Comparison of ENCODE assay signal across 10 cellular contexts in genomic region chr5:1005904-1006655, GRCh38. TPM values are rescaled to one million over a fixed set of nuclear protein-coding genes. Genes with fewer than 3 reads are reported as not detected.
DNase-seq lines count a peak whose midpoint lies in the region; ATAC-seq lines count a peak whose summit lies in the region.
"Had no signal": no experiment of that assay in that cellular context is flagged by ENCODE, and none has a peak within 500 bp of the region (broad histone marks: within the 10 kb centered on the region; RNA-seq: fewer than 3 reads in every experiment).

No MANE protein-coding gene starts in this region.

- H3K4me1 Mint-ChIP-seq in T-helper 2 cell treated with Interferon-gamma antibody and Interleukin-4, amounts not matched to agents 5 μg/mL and 100 μg/mL, for 36 hours (ENCODE audit: low read depth), result peaks cover 45% of the 10 kb centered on the region
- peaks cover 13 to 35% (median 23%) of the 10 kb centered on the region in 3 donors for H3K4me1 Mint-ChIP-seq in T-cell

- WGBS in right cardiac atrium, result 93% methylated on average over 13 of the region's 13 CpGs

- intact Hi-C loops in right cardiac atrium (cut with DNase I) (loop anchor here in 3 of 4 donors (5.0 to 10.0 kb wide), 3 partner anchors 129 to 139 kb away; no protein-coding TSS in a partner anchor), sciatic nerve (cut with DNase I) (no loop called here)

- ATAC-seq in T-cell (replicated peaks in 1 of 4), result no peak
- ATAC-seq in right cardiac atrium, result no peak
- no peak for ATAC-seq in sciatic nerve
- no peak for ATAC-seq in GM18519 (IDR thresholded peaks at IDR 0.05; ENCODE audit: low FRiP score, unreplicated experiment)
- ATAC-seq: Panc1 had no signal

- no peak overlapping the region for H3K4me3 ChIP-seq in right cardiac atrium (ENCODE audit: low read length)

- H3K36me3 Mint-ChIP-seq in T-helper 2 cell treated with Interferon-gamma antibody and Interleukin-4, amounts not matched to agents 5 μg/mL and 100 μg/mL, for 36 hours (ENCODE audit: low read depth), result peaks cover 1% of the 10 kb centered on the region
- no peaks in the 10 kb centered on the region for H3K36me3 Mint-ChIP-seq in T-cell

- POLR2A ChIA-PET in T-cell (lab: Charles Lee), result no interaction called here

- H3K4me1 ChIP-seq in right cardiac atrium (ENCODE audit: control insufficient read depth, insufficient read depth, low read length), result peaks cover 3% of the 10 kb centered on the region

- no peak overlapping the region for H3K27ac ChIP-seq in right cardiac atrium (ENCODE audit: low read length)

- no peaks in the 10 kb centered on the region for H3K9me3 Mint-ChIP-seq in T-helper 2 cell treated with Interferon-gamma antibody and Interleukin-4, amounts not matched to agents 5 μg/mL and 100 μg/mL, for 36 hours
- H3K9me3 Mint-ChIP-seq in T-cell, result no peaks in the 10 kb centered on the region

- H3K9me3 ChIP-seq in right cardiac atrium (ENCODE audit: control insufficient read depth, low read length), result no peaks in the 10 kb centered on the region

- DNase-seq in T-helper 2 cell treated with Interferon-gamma antibody and Interleukin-4, amounts not matched to agents 5 μg/mL and 100 μg/mL, for 36 hours (ENCODE audit: low spot score), result peak; percentile 3
- DNase-seq in T-helper 2 cell (no peak), T-cell (peak in 2 of 34 experiments; percentile 8 to 17), right cardiac atrium (peak in 2 of 3 donors; percentile 14 to 36), sciatic nerve (ENCODE audit: low spot score) (peak; percentile 48), KG1 (lab: John Stamatoyannopoulos, UW) (no peak), AG20443 (ENCODE audit: low spot score) (no peak)
- DNase-seq: IMR-90 had no signal

- peaks cover 36% of the 10 kb centered on the region for H3K27me3 Mint-ChIP-seq in T-helper 2 cell treated with Interferon-gamma antibody and Interleukin-4, amounts not matched to agents 5 μg/mL and 100 μg/mL, for 36 hours (ENCODE audit: low read depth)
- peaks cover 16 to 52% of the 10 kb centered on the region in 2 donors for H3K27me3 Mint-ChIP-seq in T-cell

- peak overlapping the region; percentile 41 for H3K27ac Mint-ChIP-seq in T-helper 2 cell treated with Interferon-gamma antibody and Interleukin-4, amounts not matched to agents 5 μg/mL and 100 μg/mL, for 36 hours
- no peak overlapping the region for H3K27ac Mint-ChIP-seq in T-cell

- CTCF ChIA-PET in T-cell (lab: Charles Lee), result no interaction called here

- H3K27me3 ChIP-seq in right cardiac atrium (ENCODE audit: control insufficient read depth, insufficient read depth), result no peaks in the 10 kb centered on the region

- H3K4me3 Mint-ChIP-seq in T-helper 2 cell treated with Interferon-gamma antibody and Interleukin-4, amounts not matched to agents 5 μg/mL and 100 μg/mL, for 36 hours, result peak overlapping the region; percentile 54
- H3K4me3 Mint-ChIP-seq in T-cell, result peak overlapping the region; percentile 35 to 75 (median 51)

RNA-seq across cellular contexts. Expression of gene NKD2, which starts 2.5 kb away (rescaled TPM):
- total RNA-seq in T-cell (under 1 TPM in 2 of 5 donors, not detected in 3; 0.18 to 0.23 TPM), right cardiac atrium (1 to 10 TPM; 1.9 to 8.6 (median 3.1) TPM), sciatic nerve (0.89 TPM)
- polyA plus RNA-seq in right cardiac atrium, result 2.6 TPM
- total RNA-seq: IMR-90 had no signal
- polyA plus RNA-seq: IMR-90 had no signal

Comparison
In these comparisons a context has a peak if more than half of its experiments do, and no peak if none do; other contexts are left out.
1. DNase-seq: peak in T-helper 2 cell treated with Interferon-gamma antibody and Interleukin-4, amounts not matched to agents 5 μg/mL and 100 μg/mL, for 36 hours (single experiment), right cardiac atrium (2 of 3) and sciatic nerve (single experiment); none in T-helper 2 cell (0 of 5), KG1 (single experiment) and AG20443 (single experiment).